29 cellular contexts compared by ENCODE assay signal in the genomic region with DNA sequence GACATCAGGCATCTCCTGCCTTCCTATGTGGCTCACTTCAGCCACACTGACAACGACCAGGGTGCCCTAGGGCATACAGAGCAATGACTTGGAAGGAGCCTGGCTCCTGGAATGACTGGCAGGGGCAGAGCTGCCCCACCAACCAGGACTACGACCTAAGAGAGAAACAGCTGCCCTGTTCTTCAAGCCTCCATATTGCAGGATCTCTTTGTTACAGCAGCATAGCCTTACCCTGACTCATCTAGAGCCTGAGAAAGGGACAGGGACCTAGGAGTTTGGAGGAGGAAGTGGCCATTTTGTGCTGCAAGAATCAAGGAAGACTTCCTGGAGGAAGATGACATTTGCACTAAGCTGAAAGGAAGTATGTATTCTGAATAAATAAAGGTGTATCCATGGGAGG. TPM values are rescaled to one million over a fixed set of nuclear protein-coding genes. Genes with fewer than 3 reads are reported as not detected.
"Had no signal": no experiment of that assay in that cellular context is flagged by ENCODE, and none has a peak within 500 bp of the region (broad histone marks: within the 10 kb centered on the region; RNA-seq: fewer than 3 reads in every experiment).

No MANE protein-coding gene starts in this region.

- H3K4me3 ChIP-seq: colonic mucosa, dorsolateral prefrontal cortex, esophagus muscularis mucosa, gastrocnemius medialis, heart right ventricle, left lung, lower lobe of right lung, mucosa of descending colon had no signal

- H3K4me1 ChIP-seq: colonic mucosa, esophagus muscularis mucosa, gastrocnemius medialis, left lung, lower lobe of right lung had no signal

- H3K27ac ChIP-seq: colonic mucosa, dorsolateral prefrontal cortex, esophagus muscularis mucosa, gastrocnemius medialis, heart right ventricle, left lung, lower lobe of right lung had no signal

- DNase-seq: colonic mucosa; cortex of kidney; dermis blood vessel endothelial cell; dorsolateral prefrontal cortex; effector CD4-positive, alpha-beta T cell; effector memory CD4-positive, alpha-beta T cell; foreskin fibroblast; foreskin melanocyte; gastrocnemius medialis; glutamatergic neuron; head of caudate nucleus; heart right ventricle; hippocampal formation; left cardiac atrium; left lung; left ventricle myocardium superior; lower lobe of right lung; mesenchymal stem cell; mucosa of descending colon; naive B cell had no signal

- H3K27me3 ChIP-seq: colonic mucosa, dorsolateral prefrontal cortex had no signal

- ATAC-seq: gastrocnemius medialis, heart right ventricle, left cardiac atrium, left lung, left ventricle myocardium superior, lower lobe of right lung, mucosa of descending colon had no signal

- H3K9me3 ChIP-seq: colonic mucosa, gastrocnemius medialis, lower lobe of right lung had no signal

- H3K36me3 ChIP-seq: colonic mucosa, esophagus muscularis mucosa, gastrocnemius medialis, heart right ventricle, left lung, lower lobe of right lung had no signal

- FAIRE-seq: endothelial cell of umbilical vein, islet of Langerhans, keratinocyte had no signal

RNA-seq across cellular contexts. Expression of gene GSG1L, which starts 49.6 kb away (rescaled TPM):
- total RNA-seq: dermis blood vessel endothelial cell, endothelial cell of umbilical vein, epithelial cell of proximal tubule, gastrocnemius medialis, glomerular endothelial cell, kidney epithelial cell, mesenteric fat pad, myocyte had no signal
- polyA plus RNA-seq: heart right ventricle, keratinocyte had no signal
